Comparison of ENCODE assay signal across 19 cellular contexts in genomic region chr12:7346571-7347225, GRCh38. TPM values are rescaled to one million over a fixed set of nuclear protein-coding genes. Genes with fewer than 3 reads are reported as not detected.
A peak's percentile ranks its signal among the peaks of the same experiment; 100 is the strongest.
DNase-seq lines count a peak whose midpoint lies in the region; ATAC-seq and TF ChIP-seq lines count a peak whose summit lies in the region.
"Had no signal": no experiment of that assay in that cellular context is flagged by ENCODE, and none has a peak within 500 bp of the region (broad histone marks: within the 10 kb centered on the region; RNA-seq: fewer than 3 reads in every experiment).

No MANE protein-coding gene starts in this region.

- H3K9me3 Mint-ChIP-seq in natural killer cell = peaks cover 4 to 7% of the 10 kb centered on the region in 2 donors
- peaks cover 7% of the 10 kb centered on the region for H3K9me3 Mint-ChIP-seq in natural killer cell treated with Interleukin-12 subunit alpha and Interleukin-12 subunit beta and Interleukin-15 and Interleukin-18, amount 100 ng/mL, for 72 hours
- H3K9me3 Mint-ChIP-seq in activated naive CD8-positive, alpha-beta T cell treated with anti-CD3 and anti-CD28 coated beads, Interleukin-2, amount 10 ng/mL, durations not matched to agents 7 days and 5 days = peaks cover 18% of the 10 kb centered on the region

- peak overlapping the region; percentile 65 for H3K4me3 Mint-ChIP-seq in natural killer cell
- no peak overlapping the region for H3K4me3 Mint-ChIP-seq in natural killer cell treated with Interleukin-12 subunit alpha and Interleukin-12 subunit beta and Interleukin-15 and Interleukin-18, amount 100 ng/mL, for 72 hours
- H3K4me3 Mint-ChIP-seq in activated naive CD8-positive, alpha-beta T cell treated with anti-CD3 and anti-CD28 coated beads, Interleukin-2, amount 10 ng/mL, durations not matched to agents 7 days and 5 days = peak overlapping the region; percentile 58
- H3K4me3 Mint-ChIP-seq: activated naive CD4-positive, alpha-beta T cell treated with anti-CD3 and anti-CD28 coated beads for 36 hours had no signal

- intact Hi-C loops in natural killer cell (cut with micrococcal nuclease) = no loop called here

- TF ChIP-seq CTCF in natural killer cell (IDR thresholded peaks at IDR 0.05) (no peak), NB4 (IDR thresholded peaks at IDR 0.05; ENCODE audit: low read depth, low read length) (no peak)

- TF ChIP-seq POLR2A in NB4 (IDR thresholded peaks at IDR 0.05; ENCODE audit: extremely low read depth, insufficient read length) = no peak

- no peak for DNase-seq in natural killer cell
- no peak for DNase-seq in natural killer cell treated with Interleukin-12 subunit alpha and Interleukin-12 subunit beta and Interleukin-15 and Interleukin-18, amount 100 ng/mL, for 72 hours (ENCODE audit: low spot score)
- DNase-seq in NB4 (ENCODE audit: low read depth) = peak; percentile 61
- DNase-seq in activated naive CD8-positive, alpha-beta T cell treated with anti-CD3 and anti-CD28 coated beads, Interleukin-2, amount 10 ng/mL, durations not matched to agents 7 days and 5 days = no peak
- no peak for DNase-seq in DMS 273 (lab: John Stamatoyannopoulos, UW; ENCODE audit: unreplicated experiment)
- DNase-seq in NCI-H1436 (lab: John Stamatoyannopoulos, UW) = no peak
- DNase-seq in medulla oblongata (ENCODE audit: extremely low spot score) = no peak
- DNase-seq in NCI-H1436 treated with DMSO at 0.1 percent for 48 hours (lab: John Stamatoyannopoulos, UW) = no peak
- DNase-seq: activated naive CD4-positive, alpha-beta T cell treated with anti-CD3 and anti-CD28 coated beads for 36 hours; Calu3; IMR-90; posterior cingulate gyrus; stimulated activated CD4-positive, alpha-beta T cell treated with anti-CD3 and anti-CD28 coated beads, Interleukin-4, amount 100 ng/mL, for 4 hours; stimulated activated CD8-positive, alpha-beta memory T cell treated with anti-CD3 and anti-CD28 coated beads, Interleukin-4, amount 100 ng/mL, for 48 hours; substantia nigra had no signal

- H3K27ac Mint-ChIP-seq in natural killer cell = peak overlapping the region; percentile 21 to 57
- peak overlapping the region in 1 of 2 donors; percentile 53 for H3K27ac Mint-ChIP-seq in natural killer cell treated with Interleukin-12 subunit alpha and Interleukin-12 subunit beta and Interleukin-15 and Interleukin-18, amount 100 ng/mL, for 72 hours
- peak overlapping the region; percentile 56 for H3K27ac Mint-ChIP-seq in activated naive CD8-positive, alpha-beta T cell treated with anti-CD3 and anti-CD28 coated beads, Interleukin-2, amount 10 ng/mL, durations not matched to agents 7 days and 5 days
- H3K27ac Mint-ChIP-seq: activated naive CD4-positive, alpha-beta T cell treated with anti-CD3 and anti-CD28 coated beads for 36 hours had no signal

- H3K27me3 Mint-ChIP-seq in natural killer cell (ENCODE audit: low read depth in 2 of 2) = no peaks in the 10 kb centered on the region
- H3K27me3 Mint-ChIP-seq in natural killer cell treated with Interleukin-12 subunit alpha and Interleukin-12 subunit beta and Interleukin-15 and Interleukin-18, amount 100 ng/mL, for 72 hours = no peaks in the 10 kb centered on the region
- H3K27me3 Mint-ChIP-seq in activated naive CD8-positive, alpha-beta T cell treated with anti-CD3 and anti-CD28 coated beads, Interleukin-2, amount 10 ng/mL, durations not matched to agents 7 days and 5 days = peaks cover 3% of the 10 kb centered on the region

- H3K4me1 Mint-ChIP-seq in natural killer cell = peaks cover 29 to 51% of the 10 kb centered on the region in 2 donors
- H3K4me1 Mint-ChIP-seq in natural killer cell treated with Interleukin-12 subunit alpha and Interleukin-12 subunit beta and Interleukin-15 and Interleukin-18, amount 100 ng/mL, for 72 hours (ENCODE audit: low read depth in 2 of 2) = peaks cover 21 to 22% of the 10 kb centered on the region in 2 donors
- H3K4me1 Mint-ChIP-seq in activated naive CD8-positive, alpha-beta T cell treated with anti-CD3 and anti-CD28 coated beads, Interleukin-2, amount 10 ng/mL, durations not matched to agents 7 days and 5 days = peaks cover 26% of the 10 kb centered on the region

- H3K36me3 Mint-ChIP-seq in natural killer cell = peaks cover 16% of the 10 kb centered on the region
- H3K36me3 Mint-ChIP-seq in natural killer cell treated with Interleukin-12 subunit alpha and Interleukin-12 subunit beta and Interleukin-15 and Interleukin-18, amount 100 ng/mL, for 72 hours = peaks cover 17% of the 10 kb centered on the region
- H3K36me3 Mint-ChIP-seq in activated naive CD8-positive, alpha-beta T cell treated with anti-CD3 and anti-CD28 coated beads, Interleukin-2, amount 10 ng/mL, durations not matched to agents 7 days and 5 days = peaks cover 23% of the 10 kb centered on the region

- POLR2A ChIA-PET in activated naive CD8-positive, alpha-beta T cell treated with anti-CD3 and anti-CD28 coated beads, Interleukin-2, amount 10 ng/mL, durations not matched to agents 7 days and 5 days (lab: Charles Lee) = no interaction called here

- no peak overlapping the region for H3K4me3 ChIP-seq in NB4 (ENCODE audit: low read depth, low read length)

- ATAC-seq in natural killer cell = peak in 2 of 3 donors; percentile 48 to 54
- ATAC-seq in natural killer cell treated with Interleukin-12 subunit alpha and Interleukin-12 subunit beta and Interleukin-15 and Interleukin-18, amount 100 ng/mL, for 72 hours = no peak
- peak; percentile 56 for ATAC-seq in activated naive CD8-positive, alpha-beta T cell treated with anti-CD3 and anti-CD28 coated beads, Interleukin-2, amount 10 ng/mL, durations not matched to agents 7 days and 5 days (ENCODE audit: low read depth)
- ATAC-seq: SK-N-SH treated with all-trans-retinoic acid at 6 μM for 48 hours had no signal

RNA-seq across cellular contexts. Expression of gene ACSM4, which starts 42.8 kb away (rescaled TPM):
- not detected for total RNA-seq in natural killer cell
- not detected for total RNA-seq in natural killer cell treated with Interleukin-12 subunit alpha and Interleukin-12 subunit beta and Interleukin-15 and Interleukin-18, amount 100 ng/mL, for 72 hours
- total RNA-seq in activated naive CD8-positive, alpha-beta T cell treated with anti-CD3 and anti-CD28 coated beads, Interleukin-2, amount 10 ng/mL, durations not matched to agents 7 days and 5 days = not detected
- total RNA-seq: activated naive CD4-positive, alpha-beta T cell treated with anti-CD3 and anti-CD28 coated beads for 36 hours; Calu3; epithelial cell of proximal tubule; IMR-90; liver; skeletal muscle tissue had no signal

Comparison
In these comparisons a context has a peak if more than half of its experiments do, and no peak if none do; other contexts are left out.
1. ATAC-seq: peak in natural killer cell (2 of 3) and activated naive CD8-positive, alpha-beta T cell treated with anti-CD3 and anti-CD28 coated beads, Interleukin-2, amount 10 ng/mL, durations not matched to agents 7 days and 5 days (single experiment); none in natural killer cell treated with Interleukin-12 subunit alpha and Interleukin-12 subunit beta and Interleukin-15 and Interleukin-18, amount 100 ng/mL, for 72 hours (0 of 2).